In genomic region chr2:43062058-43062457, GRCh38 we compare ENCODE assay signal across 31 cellular contexts.
"Had no signal": no experiment of that assay in that cellular context is flagged by ENCODE, and none has a peak within 500 bp of the region (broad histone marks: within the 10 kb centered on the region; RNA-seq: fewer than 3 reads in every experiment).

No MANE protein-coding gene starts in this region.

- H3K9me3 ChIP-seq: lower lobe of right lung, neutrophil, ovary, testis, thyroid gland, upper lobe of left lung, vagina had no signal

- H3K4me3 ChIP-seq: left lung, lower lobe of right lung, ovary, right atrium auricular region, skin epidermis, stomach, testis, thyroid gland, transverse colon, upper lobe of left lung, vagina had no signal

- FAIRE-seq: islet of Langerhans, kidney had no signal

- H3K36me3 ChIP-seq: left lung, lower lobe of right lung, neutrophil, ovary, right atrium auricular region, stomach, thyroid gland, transverse colon, upper lobe of left lung, vagina had no signal

- DNase-seq: hypothalamus; immature natural killer cell; kidney; left colon; left lung; lower lobe of right lung; mammary epithelial cell; mesenchymal stem cell; naive B cell; occipital lobe; stimulated activated CD4-positive, alpha-beta T cell treated with anti-CD3 and anti-CD28 coated beads, Interleukin-12 subunit alpha, Interleukin-12 subunit beta, amount 100 ng/mL, for 4 hours; stimulated activated CD4-positive, alpha-beta T cell treated with anti-CD3 and anti-CD28 coated beads, Interleukin-15, amount 100 ng/mL, for 24 hours; stimulated activated CD4-positive, alpha-beta T cell treated with anti-CD3 and anti-CD28 coated beads, Interleukin-2, amount 100 ng/mL, for 24 hours; stimulated activated CD4-positive, alpha-beta T cell treated with anti-CD3 and anti-CD28 coated beads, Interleukin-4, amount 100 ng/mL, for 1 hour; stimulated activated naive B cell treated with anti-CD40 and anti-IgM and Interleukin-4, amounts not matched to agents 10 μg/mL and 1 μg/mL and 100 μg/mL, for 72 hours; stimulated activated naive CD8-positive, alpha-beta T cell treated with anti-CD3 and anti-CD28 coated beads, Interleukin-15, Interleukin-2, amounts not matched to agents 100 U/mL and 50 U/mL, for 24 hours; stomach; testis; thyroid gland; transverse colon; upper lobe of left lung had no signal

- ATAC-seq: left colon; left lung; lower lobe of right lung; natural killer cell treated with Interleukin-12 subunit alpha and Interleukin-12 subunit beta and Interleukin-15 and Interleukin-18, amount 100 ng/mL, for 72 hours; sciatic nerve; stimulated activated naive B cell treated with anti-CD40 and anti-IgM and Interleukin-4, amounts not matched to agents 10 μg/mL and 1 μg/mL and 100 μg/mL, for 72 hours; stimulated activated naive CD8-positive, alpha-beta T cell treated with anti-CD3 and anti-CD28 coated beads, Interleukin-15, Interleukin-2, amounts not matched to agents 100 U/mL and 50 U/mL, for 24 hours had no signal

- H3K27ac Mint-ChIP-seq: immature natural killer cell; natural killer cell treated with Interleukin-12 subunit alpha and Interleukin-12 subunit beta and Interleukin-15 and Interleukin-18, amount 100 ng/mL, for 72 hours; progenitor cell of endocrine pancreas; stimulated activated naive B cell treated with anti-CD40 and anti-IgM and Interleukin-4, amounts not matched to agents 10 μg/mL and 1 μg/mL and 100 μg/mL, for 72 hours had no signal

- H3K36me3 Mint-ChIP-seq: naive B cell; natural killer cell treated with Interleukin-12 subunit alpha and Interleukin-12 subunit beta and Interleukin-15 and Interleukin-18, amount 100 ng/mL, for 72 hours had no signal

- H3K4me3 Mint-ChIP-seq: immature natural killer cell; naive B cell; natural killer cell treated with Interleukin-12 subunit alpha and Interleukin-12 subunit beta and Interleukin-15 and Interleukin-18, amount 100 ng/mL, for 72 hours; neural crest cell; stimulated activated naive B cell treated with anti-CD40 and anti-IgM and Interleukin-4, amounts not matched to agents 10 μg/mL and 1 μg/mL and 100 μg/mL, for 72 hours had no signal

- H3K27me3 ChIP-seq: left lung, neutrophil, ovary, right atrium auricular region, stomach, testis, thyroid gland, transverse colon, upper lobe of left lung, vagina had no signal

- H3K9me3 Mint-ChIP-seq: natural killer cell treated with Interleukin-12 subunit alpha and Interleukin-12 subunit beta and Interleukin-15 and Interleukin-18, amount 100 ng/mL, for 72 hours had no signal

- H3K27ac ChIP-seq: left lung, lower lobe of right lung, neutrophil, ovary, right atrium auricular region, skin epidermis, stomach, testis, thyroid gland, transverse colon, upper lobe of left lung, vagina had no signal
